In the genomic region with DNA sequence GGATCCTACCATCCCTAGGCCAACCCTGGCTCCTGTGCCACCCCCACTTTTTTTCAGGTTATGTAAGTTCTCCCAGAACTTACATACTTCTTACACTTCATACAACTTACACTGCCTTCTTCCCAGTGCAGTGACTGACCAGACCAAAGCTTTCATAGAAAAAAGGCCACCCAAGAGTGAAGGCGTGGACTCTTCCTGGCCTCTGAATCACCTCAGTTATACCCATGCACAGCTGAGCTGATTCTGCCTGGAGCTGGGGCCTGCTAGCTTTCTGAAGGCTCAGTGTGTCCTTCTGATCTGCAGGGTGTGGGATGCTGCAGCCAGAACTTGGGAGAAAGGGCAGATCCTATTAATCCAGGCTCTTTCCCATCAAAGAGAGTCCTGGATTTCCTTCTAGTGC, we compare ENCODE assay signal across 19 cellular contexts.
"Had no signal": no experiment of that assay in that cellular context is flagged by ENCODE, and none has a peak within 500 bp of the region (broad histone marks: within the 10 kb centered on the region; RNA-seq: fewer than 3 reads in every experiment).

No MANE protein-coding gene starts in this region.

- H3K4me3 Mint-ChIP-seq: natural killer cell; stimulated activated naive B cell treated with anti-CD40 and anti-IgM and Interleukin-4, amounts not matched to agents 10 μg/mL and 1 μg/mL and 100 μg/mL, for 72 hours had no signal

- H3K27me3 ChIP-seq: ascending aorta, breast epithelium, neutrophil, tibial artery, vagina had no signal

- H3K4me1 Mint-ChIP-seq: natural killer cell; stimulated activated naive B cell treated with anti-CD40 and anti-IgM and Interleukin-4, amounts not matched to agents 10 μg/mL and 1 μg/mL and 100 μg/mL, for 72 hours had no signal

- H3K9me3 ChIP-seq: ascending aorta, breast epithelium, neutrophil, tibial artery, vagina had no signal

- H3K27ac Mint-ChIP-seq: natural killer cell; stimulated activated naive B cell treated with anti-CD40 and anti-IgM and Interleukin-4, amounts not matched to agents 10 μg/mL and 1 μg/mL and 100 μg/mL, for 72 hours had no signal

- H3K36me3 ChIP-seq: ascending aorta, breast epithelium, neutrophil, tibial artery, vagina had no signal

- DNase-seq: activated CD4-positive, alpha-beta T cell treated with anti-CD3 and anti-CD28 coated beads, Interleukin-2, amount 50 U/mL, for 1 hour; activated CD8-positive, alpha-beta memory T cell treated with anti-CD3 and anti-CD28 coated beads for 24 hours; activated naive CD4-positive, alpha-beta T cell treated with Interleukin-2 at 50 U/mL for 16 hours; cerebellar nuclear complex; dermis blood vessel endothelial cell; erythroblast; kidney glomerular epithelial cell; left ventricle myocardium superior; mesenchymal stem cell; natural killer cell; retina; stimulated activated CD4-positive, alpha-beta T cell treated with anti-CD3 and anti-CD28 coated beads, Interleukin-4, amount 100 ng/mL, for 1 hour; stimulated activated naive B cell treated with anti-CD40 and anti-IgM and Interleukin-4, amounts not matched to agents 10 μg/mL and 1 μg/mL and 100 μg/mL, for 72 hours; T-helper 2 cell; tibial artery had no signal

- H3K27ac ChIP-seq: breast epithelium, neutrophil, tibial artery, vagina had no signal

- ATAC-seq: left ventricle myocardium superior; natural killer cell; stimulated activated naive B cell treated with anti-CD40 and anti-IgM and Interleukin-4, amounts not matched to agents 10 μg/mL and 1 μg/mL and 100 μg/mL, for 72 hours had no signal

- H3K4me1 ChIP-seq: breast epithelium, vagina had no signal

- H3K36me3 Mint-ChIP-seq: natural killer cell; stimulated activated naive B cell treated with anti-CD40 and anti-IgM and Interleukin-4, amounts not matched to agents 10 μg/mL and 1 μg/mL and 100 μg/mL, for 72 hours had no signal

- H3K4me3 ChIP-seq: ascending aorta, breast epithelium, tibial artery, vagina had no signal

- H3K9me3 Mint-ChIP-seq: natural killer cell; stimulated activated naive B cell treated with anti-CD40 and anti-IgM and Interleukin-4, amounts not matched to agents 10 μg/mL and 1 μg/mL and 100 μg/mL, for 72 hours had no signal
